10 cellular contexts compared by ENCODE assay signal in the genomic region with DNA sequence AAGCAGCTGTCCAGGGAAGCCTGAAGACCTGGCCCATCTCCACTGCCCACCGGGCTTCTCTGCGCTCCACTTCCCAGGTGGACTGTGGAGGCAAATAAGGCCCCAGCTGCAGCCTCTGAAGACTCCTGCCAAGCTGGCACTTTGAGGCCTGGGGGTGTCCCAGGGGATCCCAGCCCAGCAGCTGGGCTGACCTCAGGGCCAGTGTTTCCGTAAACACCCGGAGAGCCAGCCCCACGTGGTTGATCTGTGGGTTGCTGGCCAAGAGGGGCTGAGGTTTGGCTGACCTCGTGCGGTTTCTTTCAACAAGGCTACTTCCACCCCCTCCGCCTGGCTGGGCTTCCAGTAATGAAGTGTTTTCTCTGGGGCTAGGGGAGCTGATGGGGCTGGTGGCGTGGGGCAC. TPM values are rescaled to one million over a fixed set of nuclear protein-coding genes. Genes with fewer than 3 reads are reported as not detected.
DNase-seq lines count a peak whose midpoint lies in the region; TF ChIP-seq lines count a peak whose summit lies in the region.
"Had no signal": no experiment of that assay in that cellular context is flagged by ENCODE, and none has a peak within 500 bp of the region (broad histone marks: within the 10 kb centered on the region; RNA-seq: fewer than 3 reads in every experiment).

No MANE protein-coding gene starts in this region.

- no peak overlapping the region for H3K4me2 ChIP-seq in MM.1S (ENCODE audit: low read depth, low read length)

- no peaks in the 10 kb centered on the region for H3F3A ChIP-seq in MM.1S (ENCODE audit: insufficient read depth, low read length)

- H3K9me3 ChIP-seq in thyroid gland, result no peaks in the 10 kb centered on the region
- no peaks in the 10 kb centered on the region for H3K9me3 ChIP-seq in MM.1S (replicated peaks; ENCODE audit: insufficient read depth, low read length)

- 14 to 17% methylated on average over 7 to 8 of the region's 9 CpGs for WGBS in thyroid gland, 2 donors

- TF ChIP-seq CTCF in thyroid gland (IDR thresholded peaks at IDR 0.05) (no peak), MM.1S (IDR thresholded peaks at IDR 0.05; ENCODE audit: low read length) (no peak)

- H3K4me1 ChIP-seq in thyroid gland, result peaks cover 3 to 31% of the 10 kb centered on the region in 2 donors
- H3K4me1 ChIP-seq in MM.1S (ENCODE audit: low read length), result no peaks in the 10 kb centered on the region

- H3K9ac ChIP-seq in MM.1S (ENCODE audit: low read length), result no peak overlapping the region
- H3K9ac ChIP-seq: parathyroid adenoma had no signal

- H3K79me2 ChIP-seq in MM.1S (ENCODE audit: low read length), result no peaks in the 10 kb centered on the region
- H3K79me2 ChIP-seq: parathyroid adenoma had no signal

- H3K27me3 ChIP-seq in thyroid gland (no peaks in the 10 kb centered on the region), MM.1S (replicated peaks; ENCODE audit: insufficient read depth, low read length) (peaks cover 95% of the 10 kb centered on the region)

- DNase-seq in NCI-H82 (lab: John Stamatoyannopoulos, UW) (peak; percentile 34), NCI-H82 treated with DMSO at 0.1 percent for 48 hours (lab: John Stamatoyannopoulos, UW; ENCODE audit: unreplicated experiment) (no peak), amygdala (lab: John Stamatoyannopoulos, UW) (peak in 54 of 56 donors; percentile 36 to 94 (median 80)), inferior parietal cortex (ENCODE audit: extremely low spot score) (peak; percentile 81), thyroid gland (peak; percentile 44 to 50), retina (no peak), DMS53 treated with DMSO at 0.1 percent for 48 hours (lab: John Stamatoyannopoulos, UW; ENCODE audit: unreplicated experiment) (no peak), MM.1S (no peak)

- H3K27ac ChIP-seq in thyroid gland (peak overlapping the region; percentile 40 to 58 (median 58)), MM.1S (ENCODE audit: low read length) (no peak overlapping the region)
- H3K27ac ChIP-seq: parathyroid adenoma, VCaP had no signal

- H3K36me3 ChIP-seq in thyroid gland (no peaks in the 10 kb centered on the region), MM.1S (replicated peaks; ENCODE audit: insufficient read depth, low read length) (no peaks in the 10 kb centered on the region)

- intact Hi-C loops in thyroid gland (cut with DNase I), result no loop called here

- H4K20me1 ChIP-seq in MM.1S (ENCODE audit: insufficient read depth, low read length), result 0 out of 2 replicates have a peak, but pooled peaks cover 4% of the 10 kb centered on the region

- no peaks in the 10 kb centered on the region for H3K9me2 ChIP-seq in MM.1S (replicated peaks; ENCODE audit: insufficient read depth, low read length)

- H2AFZ ChIP-seq in MM.1S (ENCODE audit: low read length), result no peak overlapping the region
- H2AFZ ChIP-seq: parathyroid adenoma had no signal

- H3K4me3 ChIP-seq in thyroid gland (replicated peaks in 1 of 3), result no peak overlapping the region
- H3K4me3 ChIP-seq in MM.1S (ENCODE audit: low read length), result no peak overlapping the region

- no peak for TF ChIP-seq POLR2A in thyroid gland (IDR thresholded peaks at IDR 0.05)

RNA-seq across cellular contexts. Expression of a gene that starts 12.4 kb away (rescaled TPM):
- 10 to 100 TPM in 2 of 4 donors, 1 to 10 TPM in 2; 4.7 to 47.6 (median 26.6) TPM for total RNA-seq in thyroid gland

RNA-seq across cellular contexts. Expression of a gene that starts 42.9 kb away (rescaled TPM):
- 1 to 10 TPM; 2.5 to 5.1 (median 3.4) TPM for total RNA-seq in thyroid gland

RNA-seq across cellular contexts. Expression of a gene that starts 51.3 kb away (rescaled TPM):
- 10 to 100 TPM in 1 of 4 donors, 1 to 10 TPM in 3; 4.0 to 13.9 (median 7.1) TPM for total RNA-seq in thyroid gland

Comparison
In these comparisons a context has a peak if more than half of its experiments do, and no peak if none do; other contexts are left out.
1. DNase-seq: peak in NCI-H82 (single experiment), amygdala (54 of 56), inferior parietal cortex (single experiment) and thyroid gland (2 of 2); none in NCI-H82 treated with DMSO at 0.1 percent for 48 hours (single experiment), retina (single experiment), DMS53 treated with DMSO at 0.1 percent for 48 hours (single experiment) and MM.1S (single experiment).